ENCODE assay signal across 2 cellular contexts in the genomic region with DNA sequence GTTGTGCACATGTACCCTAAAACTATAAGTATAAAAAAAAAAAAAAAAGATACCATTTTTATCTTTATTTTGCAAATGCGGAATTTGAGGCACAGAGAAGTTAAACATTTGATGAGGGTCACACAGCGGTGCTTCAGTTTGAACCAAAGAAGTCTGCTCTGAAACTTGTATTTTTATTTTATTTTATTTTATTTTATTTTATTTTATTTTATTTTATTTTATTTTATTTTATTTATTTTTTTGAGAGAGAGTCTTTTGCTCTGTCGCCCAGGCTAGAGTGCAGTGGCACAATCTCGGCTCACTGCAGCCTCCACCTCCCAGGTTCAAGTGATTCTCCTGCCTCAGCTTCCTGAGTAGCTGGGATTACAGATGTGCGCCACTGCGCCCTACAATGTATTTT. TPM values are rescaled to one million over a fixed set of nuclear protein-coding genes. Genes with fewer than 3 reads are reported as not detected.
DNase-seq lines count a peak whose midpoint lies in the region; ATAC-seq, FAIRE-seq and TF ChIP-seq lines count a peak whose summit lies in the region.
"Not testable (repeated sequence)": the region's sequence is repeated elsewhere in the genome, so short reads cannot be mapped to it uniquely, and the experiment has no call there.

No MANE protein-coding gene starts in this region.

- H3K9ac ChIP-seq in K562 (ENCODE audit: insufficient read depth in 1 of 2, low read depth in 2 of 2, low read length in 2 of 2), result not testable (repeated sequence)

- not testable (repeated sequence) for TF ChIP-seq RAD21 in K562 (CRISPR knock-in tag; conservative IDR thresholded peaks at IDR 0.05 in 1 of 2, IDR thresholded peaks at IDR 0.05 in 1 of 2)

- not testable (repeated sequence) for H3K27me3 ChIP-seq in K562 (ENCODE audit: control insufficient read depth in 2 of 2, insufficient read depth in 2 of 2, low read length in 2 of 2)

- H3K36me3 ChIP-seq in K562 (ENCODE audit: control insufficient read depth, insufficient read depth, low read length), result not testable (repeated sequence)

- H4K20me1 ChIP-seq in K562 (replicated peaks; ENCODE audit: control insufficient read depth, insufficient read depth, low read length), result not testable (repeated sequence)

- not testable (repeated sequence) for TF ChIP-seq CTCF in WTC11 (IDR thresholded peaks at IDR 0.05); K562 (IDR thresholded peaks at IDR 0.05 in 2 of 3, conservative IDR thresholded peaks at IDR 0.05 in 1 of 3; ENCODE audit: insufficient read depth in 2 of 3, low read depth in 1 of 3, low read length in 3 of 3)

- DNase-seq in WTC11 (ENCODE audit: low spot score); K562 (ENCODE audit: extremely low read depth in 1 of 4, low spot score in 3 of 4): not testable (repeated sequence)

- H3K4me3 ChIP-seq in K562, result not testable (repeated sequence)

- not testable (repeated sequence) for H2AFZ ChIP-seq in K562 (ENCODE audit: low read depth, low read length)

- H3K9me3 Mint-ChIP-seq in WTC11, result peaks cover 10% of the 10 kb centered on the region; the same call in 1 of the 2 replicates

- 100% methylated on average over 5 of the region's 6 CpGs for WGBS in K562 (ENCODE audit: insufficient coverage, low coverage, missing lambda C conversion rate)

- not testable (repeated sequence) for H3K27ac ChIP-seq in K562 (ENCODE audit: extremely low read depth, low read depth, low read length)

- CTCF ChIA-PET in WTC11 (lab: Charles Lee), result interaction anchor here (0.6 kb wide), 1 partner anchor 14 kb away, joined by 3 read pairs; no protein-coding TSS in a partner anchor
- CTCF ChIA-PET in K562 (lab: Yijun Ruan, JAX; ENCODE audit: low intra/inter-chr PET ratio), result not testable (repeated sequence)

- H3K79me2 ChIP-seq in K562 (ENCODE audit: control insufficient read depth, insufficient read depth, low read length), result not testable (repeated sequence)

- not testable (repeated sequence) for H3K36me3 Mint-ChIP-seq in WTC11

- H3K4me2 ChIP-seq in K562 (ENCODE audit: insufficient read depth, low read length), result not testable (repeated sequence)

- not testable (repeated sequence) for FAIRE-seq in K562 (lab: Jason Lieb, UNC)

- not testable (repeated sequence) for ATAC-seq in WTC11, K562

- not testable (repeated sequence) for TF ChIP-seq EP300 in K562 (IDR thresholded peaks at IDR 0.05; ENCODE audit: low read length)

- H3K27me3 Mint-ChIP-seq in WTC11 (ENCODE audit: low read depth), result not testable (repeated sequence)

- not testable (repeated sequence) for H3K4me1 ChIP-seq in K562 (replicated peaks in 1 of 2; ENCODE audit: control insufficient read depth in 2 of 2, insufficient read depth in 2 of 2, low read length in 2 of 2)

- TF ChIP-seq POLR2A in K562 (conservative IDR thresholded peaks at IDR 0.05), result not testable (repeated sequence)

- not testable (repeated sequence) for BruUV-seq in K562 (replicated peaks; lab: Mats Ljungman, UMichigan)

- H3K9me3 ChIP-seq in K562 (replicated peaks; ENCODE audit: control insufficient read depth, insufficient read depth, low read depth, low read length), result not testable (repeated sequence)

- in situ Hi-C loops in K562 (cut with MboI), result not testable (repeated sequence)

- H3K4me3 Mint-ChIP-seq in WTC11, result not testable (repeated sequence)

- intact Hi-C loops in K562 (cut with micrococcal nuclease), result not testable (repeated sequence)

- POLR2A ChIA-PET in WTC11 (lab: Charles Lee); K562 (lab: Yijun Ruan, JAX): not testable (repeated sequence)

- not testable (repeated sequence) for H3K27ac Mint-ChIP-seq in WTC11

- not testable (repeated sequence) for H3K4me1 Mint-ChIP-seq in WTC11

- not testable (repeated sequence) for H3K9me1 ChIP-seq in K562 (ENCODE audit: control insufficient read depth, insufficient read depth, low read length)

TF ChIP-seq in WTC11, 78 proteins besides CTCF, POLR2A, EP300 and RAD21:
- peak; percentile 95 for TF ChIP-seq HMGA2 (CRISPR knock-in tag; IDR thresholded peaks at IDR 0.05)
TF ChIP-seq in WTC11: peak in this region for 1; not testable (repeated sequence) for 77.

TF ChIP-seq in K562, 482 proteins besides CTCF, POLR2A, EP300 and RAD21:
- peak; percentile 34 for TF ChIP-seq RBM25 (IDR thresholded peaks at IDR 0.05; ENCODE audit: low read depth, low read length, severe bottlenecking)

RNA-seq across cellular contexts. Expression of a gene that starts 41.2 kb away (rescaled TPM):
- total RNA-seq in WTC11 (2021), result 12.2 to 13.3 TPM (median 13.1 TPM) in 3 replicates
- total RNA-seq in K562 (2011; cell fraction: chromatin; rRNA removed; ENCODE audit: low replicate concordance), result 19.9 and 82.4 TPM in 2 replicates
- 9.7 and 18.8 TPM in 2 replicates for total RNA-seq in K562 (2011; cell fraction: nucleolus; rRNA removed)
- total RNA-seq in K562 (2011; cell fraction: nucleoplasm; rRNA removed), result 27.3 and 41.5 TPM in 2 replicates
- total RNA-seq in K562 (2014; rRNA removed), result 51.0 and 58.0 TPM in 2 replicates
- total RNA-seq in K562 (2014; rRNA removed; fragmentation: Illumina TruSeq; extraction: Trizol), result 80.0 and 85.7 TPM in 2 replicates
- total RNA-seq in K562 (2015; rRNA removed; fragmentation: Illumina TruSeq; extraction: Trizol), result 70.6 and 79.7 TPM in 2 replicates
- total RNA-seq in K562 (2021), result 41.8 and 42.4 TPM in 2 replicates
- 49.9 and 60.7 TPM in 2 replicates for polyA plus RNA-seq in K562 (2011; rRNA removed)
- polyA plus RNA-seq in K562 (2011; cell fraction: cytosol; rRNA removed), result 23.2 and 23.8 TPM in 2 replicates
- 24.9 and 33.2 TPM in 2 replicates for polyA plus RNA-seq in K562 (2011; cell fraction: nucleus; rRNA removed)
- polyA plus RNA-seq in K562 (2012), result 29.7 and 29.9 TPM in 2 replicates
- 52.1 and 61.8 TPM in 2 replicates for polyA plus RNA-seq in K562 (2014; fragmentation: Illumina TruSeq; extraction: Trizol)
- 10 to 100 TPM; 70.0 to 88.6 TPM for polyA plus RNA-seq in K562 (2014; fragmentation: Nextera tagmentation; extraction: Ambion mirVana)
- polyA plus RNA-seq in K562 (2014; rRNA removed), result 39.4 and 49.7 TPM in 2 replicates
- 70.2 and 71.2 TPM in 2 replicates for polyA minus RNA-seq in K562 (2011; rRNA and poly(A)+ RNA removed)
- polyA minus RNA-seq in K562 (2011; cell fraction: cytosol; rRNA and poly(A)+ RNA removed), result 21.7 and 24.7 TPM in 2 replicates
- polyA minus RNA-seq in K562 (2011; cell fraction: nucleus; rRNA and poly(A)+ RNA removed), result 22.1 and 47.1 TPM in 2 replicates

RNA-seq across cellular contexts. Expression of a gene that starts 41.9 kb away (rescaled TPM):
- total RNA-seq in WTC11 (2021), result 22.2 to 30.2 TPM (median 22.5 TPM) in 3 replicates
- total RNA-seq in K562 (2011; cell fraction: chromatin; rRNA removed; ENCODE audit: low replicate concordance), result 8.5 and 25.3 TPM in 2 replicates
- total RNA-seq in K562 (2011; cell fraction: nucleolus; rRNA removed), result 4.8 and 6.3 TPM in 2 replicates
- 9.5 and 18.4 TPM in 2 replicates for total RNA-seq in K562 (2011; cell fraction: nucleoplasm; rRNA removed)
- total RNA-seq in K562 (2014; rRNA removed), result 6.4 and 6.8 TPM in 2 replicates
- 9.4 and 9.8 TPM in 2 replicates for total RNA-seq in K562 (2014; rRNA removed; fragmentation: Illumina TruSeq; extraction: Trizol)
- 9.7 and 11.2 TPM in 2 replicates for total RNA-seq in K562 (2015; rRNA removed; fragmentation: Illumina TruSeq; extraction: Trizol)
- 6.6 and 7.4 TPM in 2 replicates for total RNA-seq in K562 (2021)
- 13.0 and 13.3 TPM in 2 replicates for polyA plus RNA-seq in K562 (2011; rRNA removed)
- 2.5 and 5.3 TPM in 2 replicates for polyA plus RNA-seq in K562 (2011; cell fraction: cytosol; rRNA removed)
- 5.8 and 10.1 TPM in 2 replicates for polyA plus RNA-seq in K562 (2011; cell fraction: nucleus; rRNA removed)
- 7.7 and 8.8 TPM in 2 replicates for polyA plus RNA-seq in K562 (2012)
- 8.5 and 8.9 TPM in 2 replicates for polyA plus RNA-seq in K562 (2014; fragmentation: Illumina TruSeq; extraction: Trizol)
- polyA plus RNA-seq in K562 (2014; fragmentation: Nextera tagmentation; extraction: Ambion mirVana), result 1 to 10 TPM; 3.1 to 3.8 TPM
- 6.1 and 6.3 TPM in 2 replicates for polyA plus RNA-seq in K562 (2014; rRNA removed)
- polyA minus RNA-seq in K562 (2011; rRNA and poly(A)+ RNA removed), result 14.6 and 19.8 TPM in 2 replicates
- 3.3 and 4.3 TPM in 2 replicates for polyA minus RNA-seq in K562 (2011; cell fraction: cytosol; rRNA and poly(A)+ RNA removed)
- polyA minus RNA-seq in K562 (2011; cell fraction: nucleus; rRNA and poly(A)+ RNA removed), result 7.8 and 17.0 TPM in 2 replicates
